22 cellular contexts compared by ENCODE assay signal in genomic region chr7:157160433-157160832, GRCh38. TPM values are rescaled to one million over a fixed set of nuclear protein-coding genes. Genes with fewer than 3 reads are reported as not detected.
DNase-seq lines count a peak whose midpoint lies in the region; ATAC-seq and TF ChIP-seq lines count a peak whose summit lies in the region.
"Had no signal": no experiment of that assay in that cellular context is flagged by ENCODE, and none has a peak within 500 bp of the region (broad histone marks: within the 10 kb centered on the region; RNA-seq: fewer than 3 reads in every experiment).

No MANE protein-coding gene starts in this region.

- no peak for ATAC-seq in activated T-cell treated with anti-CD3 and anti-CD28 coated beads, Interleukin-2, amount 50 U/mL, for 72 hours (replicated peaks in 1 of 2)
- ATAC-seq in stimulated activated effector memory CD8-positive, alpha-beta T cell treated with anti-CD3 and anti-CD28 coated beads, Interleukin-12 subunit alpha, Interleukin-12 subunit beta, amount 100 ng/mL, for 72 hours = no peak
- ATAC-seq in HG02840 (IDR thresholded peaks at IDR 0.05; ENCODE audit: low FRiP score, unreplicated experiment) = no peak
- ATAC-seq in CD8-positive, alpha-beta T cell = no peak
- ATAC-seq: GM12878, HCT116, HepG2 had no signal

- peaks cover 6 to 30% of the 10 kb centered on the region in 2 experiments for H3K36me3 ChIP-seq in SK-N-SH (replicated peaks in 1 of 2; ENCODE audit: control insufficient read depth in 1 of 2, insufficient read depth in 2 of 2, low read length in 1 of 2)
- H3K36me3 ChIP-seq in CD8-positive, alpha-beta T cell (ENCODE audit: insufficient read depth, low read length) = peaks cover 13% of the 10 kb centered on the region

- peaks cover 100% of the 10 kb centered on the region for H3K79me2 ChIP-seq in SK-N-SH (ENCODE audit: insufficient read depth)

- no peak for TF ChIP-seq RAD21 in SK-N-SH (IDR thresholded peaks at IDR 0.05; ENCODE audit: low read length)

- POLR2A ChIA-PET in SK-N-SH (lab: Yijun Ruan, JAX) = no interaction called here
- POLR2A ChIA-PET in CD8-positive, alpha-beta T cell (lab: Charles Lee) = no interaction called here

- no peak for TF ChIP-seq CTCF in SK-N-SH (IDR thresholded peaks at IDR 0.05)
- TF ChIP-seq CTCF in CD8-positive, alpha-beta T cell (IDR thresholded peaks at IDR 0.05) = no peak

- WGBS in SK-N-SH (ENCODE audit: low lambda C conversion rate) = 37% methylated on average over 1 of the region's 1 CpG

- H3K27ac ChIP-seq in SK-N-SH (ENCODE audit: low read depth in 2 of 2, low read length in 1 of 2) = peak overlapping the region in 1 of 2 experiments; percentile 48; a peak in 2 of 4 replicates
- H3K27ac ChIP-seq in CD8-positive, alpha-beta T cell (ENCODE audit: low read depth, low read length) = no peak overlapping the region
- H3K27ac ChIP-seq: BLaER1 had no signal

- H3K4me1 ChIP-seq in SK-N-SH (ENCODE audit: control insufficient read depth in 1 of 2, insufficient read depth in 2 of 2, low read depth in 1 of 2, low read length in 1 of 2) = peaks cover 0 to 20% of the 10 kb centered on the region in 2 experiments; a peak in 2 of 4 replicates
- peaks cover 4% of the 10 kb centered on the region for H3K4me1 ChIP-seq in CD8-positive, alpha-beta T cell (ENCODE audit: insufficient read depth, low read length)
- H3K4me1 ChIP-seq: BLaER1 had no signal

- peaks cover 11% of the 10 kb centered on the region for H3K4me1 Mint-ChIP-seq in activated T-cell treated with anti-CD3 and anti-CD28 coated beads, Interleukin-2, amount 50 U/mL, for 72 hours (ENCODE audit: low read depth)
- H3K4me1 Mint-ChIP-seq in activated T-helper 2 cell treated with anti-CD3 and anti-CD28 coated beads, Interferon-gamma antibody, Interleukin-2, Interleukin-4, amounts not matched to agents 10 μg/mL and 5 μg/mL and 100 μg/mL, durations not matched to agents 14 hours and 24 hours and 36 hours (ENCODE audit: low read depth) = peaks cover 10% of the 10 kb centered on the region
- H3K4me1 Mint-ChIP-seq in stimulated activated effector memory CD8-positive, alpha-beta T cell treated with anti-CD3 and anti-CD28 coated beads, Interleukin-12 subunit alpha, Interleukin-12 subunit beta, amount 100 ng/mL, for 72 hours = peaks cover 18% of the 10 kb centered on the region
- peaks cover 40% of the 10 kb centered on the region for H3K4me1 Mint-ChIP-seq in CD8-positive, alpha-beta T cell (ENCODE audit: low read depth)
- H3K4me1 Mint-ChIP-seq: CD14-positive monocyte had no signal

- no peak overlapping the region for H3K4me2 ChIP-seq in SK-N-SH
- H3K4me2 ChIP-seq: BLaER1 had no signal

- H3K27ac Mint-ChIP-seq in activated T-cell treated with anti-CD3 and anti-CD28 coated beads, Interleukin-2, amount 50 U/mL, for 72 hours = peak overlapping the region; percentile 4
- H3K27ac Mint-ChIP-seq in activated T-helper 2 cell treated with anti-CD3 and anti-CD28 coated beads, Interferon-gamma antibody, Interleukin-2, Interleukin-4, amounts not matched to agents 10 μg/mL and 5 μg/mL and 100 μg/mL, durations not matched to agents 14 hours and 24 hours and 36 hours = peak overlapping the region; percentile 11
- peak overlapping the region; percentile 2 for H3K27ac Mint-ChIP-seq in stimulated activated effector memory CD8-positive, alpha-beta T cell treated with anti-CD3 and anti-CD28 coated beads, Interleukin-12 subunit alpha, Interleukin-12 subunit beta, amount 100 ng/mL, for 72 hours
- no peak overlapping the region for H3K27ac Mint-ChIP-seq in CD8-positive, alpha-beta T cell
- H3K27ac Mint-ChIP-seq: CD14-positive monocyte, HFFc6 had no signal

- peaks cover 11% of the 10 kb centered on the region for H3F3A ChIP-seq in SK-N-SH (replicated peaks; ENCODE audit: insufficient read depth)

- no peaks in the 10 kb centered on the region for H3K9me2 ChIP-seq in SK-N-SH

- no peaks in the 10 kb centered on the region for H3K27me3 Mint-ChIP-seq in activated T-cell treated with anti-CD3 and anti-CD28 coated beads, Interleukin-2, amount 50 U/mL, for 72 hours (ENCODE audit: low read depth)
- no peaks in the 10 kb centered on the region for H3K27me3 Mint-ChIP-seq in activated T-helper 2 cell treated with anti-CD3 and anti-CD28 coated beads, Interferon-gamma antibody, Interleukin-2, Interleukin-4, amounts not matched to agents 10 μg/mL and 5 μg/mL and 100 μg/mL, durations not matched to agents 14 hours and 24 hours and 36 hours (ENCODE audit: low read depth)
- H3K27me3 Mint-ChIP-seq in CD8-positive, alpha-beta T cell (ENCODE audit: low read depth) = no peaks in the 10 kb centered on the region
- H3K27me3 Mint-ChIP-seq: CD8-positive, alpha-beta memory T cell had no signal

- no peak overlapping the region for H2AFZ ChIP-seq in SK-N-SH (ENCODE audit: low read depth)

- DNase-seq in activated T-cell treated with anti-CD3 and anti-CD28 coated beads, Interleukin-2, amount 50 U/mL, for 72 hours = no peak
- DNase-seq in activated T-cell treated with anti-CD3 and anti-CD28 coated beads for 4 hours = no peak
- DNase-seq in SK-N-SH = no peak
- no peak for DNase-seq in activated T-helper 2 cell treated with anti-CD3 and anti-CD28 coated beads, Interferon-gamma antibody, Interleukin-2, Interleukin-4, amounts not matched to agents 10 μg/mL and 5 μg/mL and 100 μg/mL, durations not matched to agents 14 hours and 24 hours and 36 hours (ENCODE audit: low spot score)
- no peak for DNase-seq in stimulated activated effector memory CD8-positive, alpha-beta T cell treated with anti-CD3 and anti-CD28 coated beads, Interleukin-12 subunit alpha, Interleukin-12 subunit beta, amount 100 ng/mL, for 72 hours (ENCODE audit: low spot score in 2 of 2)
- DNase-seq in CD8-positive, alpha-beta T cell = no peak
- DNase-seq: 8988T; CD8-positive, alpha-beta memory T cell; COR-L47; DMS 273 treated with DMSO at 0.1 percent for 48 hours; DMS53; DND-41; EL; GOT3; H7; HFFc6 had no signal

- H3K4me3 Mint-ChIP-seq in activated T-cell treated with anti-CD3 and anti-CD28 coated beads, Interleukin-2, amount 50 U/mL, for 72 hours = no peak overlapping the region
- no peak overlapping the region for H3K4me3 Mint-ChIP-seq in activated T-helper 2 cell treated with anti-CD3 and anti-CD28 coated beads, Interferon-gamma antibody, Interleukin-2, Interleukin-4, amounts not matched to agents 10 μg/mL and 5 μg/mL and 100 μg/mL, durations not matched to agents 14 hours and 24 hours and 36 hours (ENCODE audit: low read depth)
- H3K4me3 Mint-ChIP-seq in stimulated activated effector memory CD8-positive, alpha-beta T cell treated with anti-CD3 and anti-CD28 coated beads, Interleukin-12 subunit alpha, Interleukin-12 subunit beta, amount 100 ng/mL, for 72 hours = no peak overlapping the region
- no peak overlapping the region for H3K4me3 Mint-ChIP-seq in CD8-positive, alpha-beta T cell
- H3K4me3 Mint-ChIP-seq: CD14-positive monocyte; CD8-positive, alpha-beta memory T cell; HFFc6 had no signal

- H3K9me3 Mint-ChIP-seq in activated T-cell treated with anti-CD3 and anti-CD28 coated beads, Interleukin-2, amount 50 U/mL, for 72 hours = peaks cover 2 to 5% of the 10 kb centered on the region in 2 donors
- H3K9me3 Mint-ChIP-seq in activated T-helper 2 cell treated with anti-CD3 and anti-CD28 coated beads, Interferon-gamma antibody, Interleukin-2, Interleukin-4, amounts not matched to agents 10 μg/mL and 5 μg/mL and 100 μg/mL, durations not matched to agents 14 hours and 24 hours and 36 hours = peaks cover 9% of the 10 kb centered on the region
- H3K9me3 Mint-ChIP-seq in stimulated activated effector memory CD8-positive, alpha-beta T cell treated with anti-CD3 and anti-CD28 coated beads, Interleukin-12 subunit alpha, Interleukin-12 subunit beta, amount 100 ng/mL, for 72 hours = peaks cover 2% of the 10 kb centered on the region
- peaks cover 6% of the 10 kb centered on the region for H3K9me3 Mint-ChIP-seq in CD8-positive, alpha-beta T cell
- H3K9me3 Mint-ChIP-seq: HFFc6 had no signal

- CTCF ChIA-PET in SK-N-SH (lab: Yijun Ruan, JAX) = no interaction called here
- CTCF ChIA-PET in CD8-positive, alpha-beta T cell (lab: Charles Lee) = no interaction called here

- TF ChIP-seq EP300 in SK-N-SH (IDR thresholded peaks at IDR 0.05; ENCODE audit: borderline replicate concordance in 1 of 2, low read depth in 1 of 2, low read length in 1 of 2) = peak in 1 of 2 experiments; percentile 60; a peak in 2 of 4 replicates

- H4K20me1 ChIP-seq in SK-N-SH (ENCODE audit: insufficient read depth) = peaks cover 86% of the 10 kb centered on the region

- no peaks in the 10 kb centered on the region for H3K9me3 ChIP-seq in SK-N-SH
- no peaks in the 10 kb centered on the region for H3K9me3 ChIP-seq in CD8-positive, alpha-beta T cell (ENCODE audit: low read length)

- no peak overlapping the region for H3K4me3 ChIP-seq in SK-N-SH (ENCODE audit: low read depth in 2 of 2, low read length in 1 of 2)
- no peak overlapping the region for H3K4me3 ChIP-seq in CD8-positive, alpha-beta T cell (ENCODE audit: low read depth, low read length)
- H3K4me3 ChIP-seq: BLaER1, GM12878 had no signal

- H3K27me3 ChIP-seq in SK-N-SH (ENCODE audit: insufficient read depth) = no peaks in the 10 kb centered on the region
- no peaks in the 10 kb centered on the region for H3K27me3 ChIP-seq in CD8-positive, alpha-beta T cell (ENCODE audit: insufficient read depth, low read length)
- H3K27me3 ChIP-seq: BLaER1 had no signal

- intact Hi-C loops in activated T-helper 2 cell treated with anti-CD3 and anti-CD28 coated beads, Interferon-gamma antibody, Interleukin-2, Interleukin-4, amounts not matched to agents 10 μg/mL and 5 μg/mL and 100 μg/mL, durations not matched to agents 14 hours and 24 hours and 36 hours (cut with micrococcal nuclease) = no loop called here
- intact Hi-C loops in CD8-positive, alpha-beta T cell (cut with DNase I, micrococcal nuclease) = no loop called here

- H3K36me3 Mint-ChIP-seq in activated T-cell treated with anti-CD3 and anti-CD28 coated beads, Interleukin-2, amount 50 U/mL, for 72 hours (ENCODE audit: insufficient read depth in 2 of 2) = peaks cover 8 to 22% of the 10 kb centered on the region in 2 donors
- peaks cover 43% of the 10 kb centered on the region for H3K36me3 Mint-ChIP-seq in activated T-helper 2 cell treated with anti-CD3 and anti-CD28 coated beads, Interferon-gamma antibody, Interleukin-2, Interleukin-4, amounts not matched to agents 10 μg/mL and 5 μg/mL and 100 μg/mL, durations not matched to agents 14 hours and 24 hours and 36 hours (ENCODE audit: low read depth)
- H3K36me3 Mint-ChIP-seq in stimulated activated effector memory CD8-positive, alpha-beta T cell treated with anti-CD3 and anti-CD28 coated beads, Interleukin-12 subunit alpha, Interleukin-12 subunit beta, amount 100 ng/mL, for 72 hours = peaks cover 33% of the 10 kb centered on the region
- H3K36me3 Mint-ChIP-seq in CD8-positive, alpha-beta T cell = peaks cover 32% of the 10 kb centered on the region

- no peak overlapping the region for H3K9ac ChIP-seq in SK-N-SH
- H3K9ac ChIP-seq: BLaER1 had no signal

RNA-seq across cellular contexts. Expression of gene UBE3C, which starts 21.7 kb away (rescaled TPM):
- 10 to 100 TPM; 39.6 to 42.6 TPM for total RNA-seq in activated T-cell treated with anti-CD3 and anti-CD28 coated beads, Interleukin-2, amount 50 U/mL, for 72 hours
- 48.4 and 63.2 TPM in 2 replicates for polyA plus RNA-seq in SK-N-SH (2012; rRNA removed)
- 55.9 and 60.7 TPM in 2 replicates for polyA plus RNA-seq in SK-N-SH (2012; cell fraction: cytosol; rRNA removed)
- polyA plus RNA-seq in SK-N-SH (2012; cell fraction: nucleus; rRNA removed) = 37.5 and 62.9 TPM in 2 replicates
- total RNA-seq in activated T-helper 2 cell treated with anti-CD3 and anti-CD28 coated beads, Interferon-gamma antibody, Interleukin-2, Interleukin-4, amounts not matched to agents 10 μg/mL and 5 μg/mL and 100 μg/mL, durations not matched to agents 14 hours and 24 hours and 36 hours = 84.9 and 85.7 TPM in 2 replicates
- 10 to 100 TPM; 25.3 to 28.8 TPM for total RNA-seq in CD8-positive, alpha-beta T cell
